13 cellular contexts compared by ENCODE assay signal in the genomic region with DNA sequence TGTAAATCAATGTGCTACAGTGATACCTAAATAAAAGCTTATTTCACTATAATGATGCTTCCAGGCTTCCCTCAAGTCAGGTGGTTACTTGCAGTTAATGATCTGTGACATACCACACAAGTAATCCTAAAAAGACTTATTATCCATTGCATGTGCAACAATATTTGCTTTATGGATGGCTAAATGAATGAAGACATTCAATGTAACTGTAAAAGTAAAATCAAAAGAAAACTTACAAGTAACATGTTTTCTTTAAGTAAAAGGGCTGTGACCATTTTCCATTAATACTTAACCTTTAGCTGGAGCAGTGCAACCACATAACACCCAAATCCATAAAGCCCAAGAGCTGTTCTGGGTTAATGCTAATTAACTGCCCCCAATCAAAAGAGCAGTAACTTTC.
"Had no signal": no experiment of that assay in that cellular context is flagged by ENCODE, and none has a peak within 500 bp of the region (broad histone marks: within the 10 kb centered on the region; RNA-seq: fewer than 3 reads in every experiment).

No MANE protein-coding gene starts in this region.

- H3K27ac Mint-ChIP-seq: naive B cell, nephron had no signal

- H3K4me3 Mint-ChIP-seq: naive B cell, nephron had no signal

- DNase-seq: cortex of kidney; dorsolateral prefrontal cortex; effector CD8-positive, alpha-beta T cell; islet precursor cell; left ventricle myocardium inferior; mesendoderm; naive B cell; posterior cingulate gyrus; sigmoid colon; stimulated activated CD4-positive, alpha-beta T cell treated with anti-CD3 and anti-CD28 coated beads, Interleukin-2, amount 100 ng/mL, for 24 hours; stimulated activated naive CD4-positive, alpha-beta T cell; trophoblast cell had no signal

- H3K27me3 Mint-ChIP-seq: naive B cell had no signal
